Comparison of ENCODE assay signal across 20 cellular contexts in genomic region chr13:99812611-99813010, GRCh38.
DNase-seq lines count a peak whose midpoint lies in the region; ATAC-seq and TF ChIP-seq lines count a peak whose summit lies in the region.
"Had no signal": no experiment of that assay in that cellular context is flagged by ENCODE, and none has a peak within 500 bp of the region (broad histone marks: within the 10 kb centered on the region; RNA-seq: fewer than 3 reads in every experiment).

No MANE protein-coding gene starts in this region.

- no peak overlapping the region for H3K27ac Mint-ChIP-seq in stimulated activated naive B cell treated with anti-CD40 and anti-IgM and Interleukin-4, amounts not matched to agents 10 μg/mL and 1 μg/mL and 100 μg/mL, for 72 hours
- H3K27ac Mint-ChIP-seq: activated CD4-positive, alpha-beta memory T cell treated with anti-CD3 and anti-CD28 coated beads, Interleukin-2, amount 10 ng/mL, durations not matched to agents 7 days and 5 days; naive thymus-derived CD8-positive, alpha-beta T cell; T-helper 1 cell treated with Interleukin-12 subunit alpha and Interleukin-12 subunit beta and Interleukin-4 antibody, amounts not matched to agents 30 μg/mL and 1 μg/mL, for 36 hours had no signal

- no peaks in the 10 kb centered on the region for H3K4me1 Mint-ChIP-seq in stimulated activated naive B cell treated with anti-CD40 and anti-IgM and Interleukin-4, amounts not matched to agents 10 μg/mL and 1 μg/mL and 100 μg/mL, for 72 hours

- TF ChIP-seq CTCF in epithelial cell of proximal tubule (conservative IDR thresholded peaks at IDR 0.05; ENCODE audit: low read depth, low read length), result no peak

- no peaks in the 10 kb centered on the region for H4K20me1 ChIP-seq in GM23248 (ENCODE audit: insufficient read depth)

- no peaks in the 10 kb centered on the region for H3F3A ChIP-seq in GM23248 (ENCODE audit: insufficient read depth)

- WGBS in GM23248 (ENCODE audit: low coverage in 1 of 2, low lambda C conversion rate in 2 of 2, missing lambda C conversion rate in 2 of 2), 2 experiments, result 42 to 51% methylated on average over 5 of the region's 5 CpGs

- H3K4me2 ChIP-seq in GM23248 (ENCODE audit: unreplicated experiment), result no peak overlapping the region
- H3K4me2 ChIP-seq: smooth muscle cell had no signal

- no peaks in the 10 kb centered on the region for H3K36me3 ChIP-seq in GM23248 (ENCODE audit: low read depth)
- H3K36me3 ChIP-seq: colonic mucosa, gastrocnemius medialis, tibial artery had no signal

- no peak overlapping the region for H3K4me3 ChIP-seq in GM23248
- no peak overlapping the region for H3K4me3 ChIP-seq in epithelial cell of proximal tubule (ENCODE audit: low read depth, low read length)
- H3K4me3 ChIP-seq in skeletal muscle cell (ENCODE audit: low read depth, low read length), result no peak overlapping the region
- H3K4me3 ChIP-seq: colonic mucosa, gastrocnemius medialis, K562, smooth muscle cell, tibial artery had no signal

- H3K79me2 ChIP-seq in GM23248 (ENCODE audit: insufficient read depth), result no peaks in the 10 kb centered on the region

- H3K27me3 Mint-ChIP-seq in stimulated activated naive B cell treated with anti-CD40 and anti-IgM and Interleukin-4, amounts not matched to agents 10 μg/mL and 1 μg/mL and 100 μg/mL, for 72 hours, result no peaks in the 10 kb centered on the region
- H3K27me3 Mint-ChIP-seq: activated CD4-positive, alpha-beta memory T cell treated with anti-CD3 and anti-CD28 coated beads, Interleukin-2, amount 10 ng/mL, durations not matched to agents 7 days and 5 days; naive thymus-derived CD8-positive, alpha-beta T cell had no signal

- peaks cover 0 to 3% of the 10 kb centered on the region in 2 donors for H3K36me3 Mint-ChIP-seq in stimulated activated naive B cell treated with anti-CD40 and anti-IgM and Interleukin-4, amounts not matched to agents 10 μg/mL and 1 μg/mL and 100 μg/mL, for 72 hours

- H3K9me3 ChIP-seq in GM23248 (ENCODE audit: low read depth), result no peaks in the 10 kb centered on the region
- H3K9me3 ChIP-seq: colonic mucosa, gastrocnemius medialis, tibial artery had no signal

- in situ Hi-C loops in GM23248 (cut with MboI), result no loop called here

- H3K27me3 ChIP-seq in GM23248 (replicated peaks; ENCODE audit: insufficient read depth), result no peaks in the 10 kb centered on the region
- H3K27me3 ChIP-seq: colonic mucosa, gastrocnemius medialis, tibial artery had no signal

- peaks cover 0 to 2% of the 10 kb centered on the region in 2 donors for H3K9me3 Mint-ChIP-seq in stimulated activated naive B cell treated with anti-CD40 and anti-IgM and Interleukin-4, amounts not matched to agents 10 μg/mL and 1 μg/mL and 100 μg/mL, for 72 hours
- H3K9me3 Mint-ChIP-seq: activated CD4-positive, alpha-beta memory T cell treated with anti-CD3 and anti-CD28 coated beads, Interleukin-2, amount 10 ng/mL, durations not matched to agents 7 days and 5 days; naive thymus-derived CD8-positive, alpha-beta T cell; T-helper 1 cell treated with Interleukin-12 subunit alpha and Interleukin-12 subunit beta and Interleukin-4 antibody, amounts not matched to agents 30 μg/mL and 1 μg/mL, for 36 hours had no signal

- ATAC-seq in stimulated activated naive B cell treated with anti-CD40 and anti-IgM and Interleukin-4, amounts not matched to agents 10 μg/mL and 1 μg/mL and 100 μg/mL, for 72 hours (replicated peaks), result no peak
- no peak for ATAC-seq in HG02571 (IDR thresholded peaks at IDR 0.05; ENCODE audit: unreplicated experiment)
- ATAC-seq: gastrocnemius medialis; K562; naive thymus-derived CD8-positive, alpha-beta T cell had no signal

- H3K4me1 ChIP-seq in GM23248 (ENCODE audit: insufficient read depth), result peaks cover 13% of the 10 kb centered on the region
- H3K4me1 ChIP-seq: colonic mucosa, gastrocnemius medialis, tibial artery had no signal

- DNase-seq in GM23248 (peak; percentile 60), RKO (ENCODE audit: low spot score) (peak; percentile 85), epithelial cell of proximal tubule (ENCODE audit: low read depth) (peak; percentile 80), skeletal muscle cell (ENCODE audit: low read depth) (peak; percentile 4), NCI-H82 treated with DMSO at 0.1 percent for 48 hours (lab: John Stamatoyannopoulos, UW; ENCODE audit: unreplicated experiment) (no peak), NCI-H1417 (lab: John Stamatoyannopoulos, UW) (no peak)
- no peak for DNase-seq in stimulated activated naive B cell treated with anti-CD40 and anti-IgM and Interleukin-4, amounts not matched to agents 10 μg/mL and 1 μg/mL and 100 μg/mL, for 72 hours
- DNase-seq: activated CD4-positive, alpha-beta memory T cell treated with anti-CD3 and anti-CD28 coated beads, Interleukin-2, amount 10 ng/mL, durations not matched to agents 7 days and 5 days; activated naive CD4-positive, alpha-beta T cell treated with Interleukin-2 at 50 U/mL for 16 hours; colonic mucosa; gastrocnemius medialis; GOT3; kidney; naive thymus-derived CD8-positive, alpha-beta T cell; NCI-H1930; tibial artery had no signal

- H3K27ac ChIP-seq in GM23248, result no peak overlapping the region
- H3K27ac ChIP-seq: colonic mucosa, gastrocnemius medialis, tibial artery had no signal

- no peak overlapping the region for H2AFZ ChIP-seq in GM23248

- no peak overlapping the region for H3K4me3 Mint-ChIP-seq in stimulated activated naive B cell treated with anti-CD40 and anti-IgM and Interleukin-4, amounts not matched to agents 10 μg/mL and 1 μg/mL and 100 μg/mL, for 72 hours
- H3K4me3 Mint-ChIP-seq: activated CD4-positive, alpha-beta memory T cell treated with anti-CD3 and anti-CD28 coated beads, Interleukin-2, amount 10 ng/mL, durations not matched to agents 7 days and 5 days; naive thymus-derived CD8-positive, alpha-beta T cell; T-helper 1 cell treated with Interleukin-12 subunit alpha and Interleukin-12 subunit beta and Interleukin-4 antibody, amounts not matched to agents 30 μg/mL and 1 μg/mL, for 36 hours had no signal

- no peaks in the 10 kb centered on the region for H3K9me2 ChIP-seq in GM23248 (ENCODE audit: insufficient read depth)

- H3K9ac ChIP-seq in GM23248, result no peak overlapping the region

Comparison
In these comparisons a context has a peak if more than half of its experiments do, and no peak if none do; other contexts are left out.
1. DNase-seq: peak in GM23248 (single experiment), RKO (single experiment), epithelial cell of proximal tubule (single experiment) and skeletal muscle cell (single experiment); none in NCI-H82 treated with DMSO at 0.1 percent for 48 hours (single experiment), NCI-H1417 (0 of 3) and stimulated activated naive B cell treated with anti-CD40 and anti-IgM and Interleukin-4, amounts not matched to agents 10 μg/mL and 1 μg/mL and 100 μg/mL, for 72 hours (single experiment).